1 cellular context compared by ENCODE assay signal in the genomic region with DNA sequence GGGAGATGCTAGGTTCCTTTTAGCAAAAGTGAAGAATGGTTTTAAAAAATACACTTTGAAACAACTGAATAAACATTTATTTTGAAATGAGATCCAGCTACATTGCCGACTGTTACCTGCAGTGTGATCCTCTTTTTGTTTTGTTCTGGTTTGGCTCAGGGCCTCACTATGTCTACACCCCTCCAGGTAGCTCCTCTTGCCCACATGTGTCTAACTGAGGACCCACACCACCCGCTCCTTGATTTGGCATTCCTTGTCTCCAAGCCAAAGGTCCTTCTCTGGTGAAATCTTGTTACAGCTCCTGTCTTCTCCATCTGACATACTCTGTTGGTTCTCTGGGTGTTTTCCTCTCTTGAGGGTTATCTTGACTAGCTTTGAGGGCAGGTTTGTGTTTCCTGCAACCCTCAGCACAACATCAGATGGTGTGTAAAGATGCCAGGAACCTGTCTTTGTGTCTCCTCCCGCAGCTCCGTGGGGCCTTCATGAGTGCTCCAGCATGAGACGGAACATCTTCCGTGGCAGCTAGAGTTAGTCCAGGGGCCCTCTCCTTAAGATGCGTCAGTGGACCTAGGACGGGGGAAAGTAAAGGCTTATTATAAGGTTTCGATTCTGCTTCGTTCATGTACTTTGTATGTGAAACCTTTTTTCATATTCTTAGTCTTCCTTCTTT.
TF ChIP-seq lines count a peak whose summit lies in the region.

No MANE protein-coding gene starts in this region.

TF ChIP-seq in K562, 482 proteins besides CTCF, POLR2A, EP300 and RAD21:
- TF ChIP-seq RUNX1 (IDR thresholded peaks at IDR 0.05; ENCODE audit: low read depth): no peak
- TF ChIP-seq, protein P1, sequence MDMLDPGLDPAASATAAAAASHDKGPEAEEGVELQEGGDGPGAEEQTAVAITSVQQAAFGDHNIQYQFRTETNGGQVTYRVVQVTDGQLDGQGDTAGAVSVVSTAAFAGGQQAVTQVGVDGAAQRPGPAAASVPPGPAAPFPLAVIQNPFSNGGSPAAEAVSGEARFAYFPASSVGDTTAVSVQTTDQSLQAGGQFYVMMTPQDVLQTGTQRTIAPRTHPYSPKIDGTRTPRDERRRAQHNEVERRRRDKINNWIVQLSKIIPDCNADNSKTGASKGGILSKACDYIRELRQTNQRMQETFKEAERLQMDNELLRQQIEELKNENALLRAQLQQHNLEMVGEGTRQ (CRISPR knock-in tag; IDR thresholded peaks at IDR 0.05): no peak
- no peak for TF ChIP-seq NFRKB (IDR thresholded peaks at IDR 0.05; ENCODE audit: low read depth)
- no peak for TF ChIP-seq ZNF77 (CRISPR knock-in tag; IDR thresholded peaks at IDR 0.05)
- no peak for TF ChIP-seq CXXC5 (CRISPR knock-in tag; IDR thresholded peaks at IDR 0.05)
- no peak for TF ChIP-seq SIRT6 (IDR thresholded peaks at IDR 0.05; ENCODE audit: low read depth, low read length)
- no peak for TF ChIP-seq KLF16 (IDR thresholded peaks at IDR 0.05)
- no peak for TF ChIP-seq ZFPM2 (CRISPR knock-in tag; IDR thresholded peaks at IDR 0.05)
- TF ChIP-seq ZNF184 (CRISPR knock-in tag; IDR thresholded peaks at IDR 0.05): no peak
- no peak for TF ChIP-seq ZNF197 (CRISPR knock-in tag; IDR thresholded peaks at IDR 0.05; ENCODE audit: low read depth)
